In the genomic region with DNA sequence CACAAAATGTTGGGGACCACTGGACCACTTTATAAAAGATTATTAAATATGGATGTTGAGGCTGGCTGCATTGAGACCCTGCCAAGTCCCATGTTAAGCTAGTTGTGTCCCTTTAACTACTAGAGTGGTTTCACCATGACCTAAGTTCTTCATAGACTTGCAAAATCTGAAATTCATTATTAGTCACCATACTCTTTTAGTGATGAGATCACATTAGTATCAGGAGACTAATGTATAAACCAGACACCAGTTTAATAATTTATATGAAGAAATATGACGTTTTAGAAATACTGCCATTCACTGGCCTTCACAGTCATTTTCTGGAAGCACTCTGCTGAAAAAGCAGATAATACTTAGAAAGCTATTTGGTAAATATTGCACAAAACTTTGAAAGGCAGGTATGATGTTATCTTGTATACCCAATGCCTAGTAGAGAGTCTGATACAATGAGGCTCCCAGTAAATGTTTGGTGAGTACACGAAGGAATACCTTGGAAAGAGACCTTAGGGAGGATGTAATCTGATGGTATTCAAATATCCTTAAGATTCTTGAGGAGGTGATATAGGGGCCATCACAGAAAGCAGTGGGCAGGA, we compare ENCODE assay signal across 15 cellular contexts.
"Had no signal": no experiment of that assay in that cellular context is flagged by ENCODE, and none has a peak within 500 bp of the region (broad histone marks: within the 10 kb centered on the region; RNA-seq: fewer than 3 reads in every experiment).

No MANE protein-coding gene starts in this region.

- ATAC-seq: heart right ventricle; left ventricle myocardium superior; natural killer cell treated with Interleukin-12 subunit alpha and Interleukin-12 subunit beta and Interleukin-15 and Interleukin-18, amount 100 ng/mL, for 72 hours; psoas muscle had no signal

- DNase-seq: activated CD4-positive, alpha-beta T cell treated with anti-CD3 and anti-CD28 coated beads, Interleukin-2, amount 10 ng/mL, durations not matched to agents 7 days and 5 days; activated CD4-positive, CD25-positive, alpha-beta regulatory T cell; activated effector memory CD4-positive, alpha-beta T cell treated with Interleukin-2 at 50 U/mL for 16 hours; activated T-cell treated with anti-CD3 and anti-CD28 coated beads, Interleukin-2, amount 50 U/mL, for 1 hour; heart right ventricle; islet precursor cell; left ventricle myocardium superior; mesenchymal stem cell; nucleus accumbens; psoas muscle; sigmoid colon; stimulated activated CD4-positive, alpha-beta T cell treated with anti-CD3 and anti-CD28 coated beads, Interleukin-2, amount 100 ng/mL, for 24 hours; stimulated activated naive CD4-positive, alpha-beta T cell treated with Interleukin-2 at 50 U/mL for 16 hours; T-helper 2 cell had no signal
